ENCODE assay signal across 26 cellular contexts in genomic region chr19:31960474-31960873, GRCh38.
"Had no signal": no experiment of that assay in that cellular context is flagged by ENCODE, and none has a peak within 500 bp of the region (broad histone marks: within the 10 kb centered on the region; RNA-seq: fewer than 3 reads in every experiment).

No MANE protein-coding gene starts in this region.

- H3K27me3 Mint-ChIP-seq: activated B cell treated with CpG ODN at 0.5 μM for 24 hours; activated CD4-positive, alpha-beta T cell treated with anti-CD3 and anti-CD28 coated beads, Interleukin-2, amount 10 ng/mL, durations not matched to agents 24 days and 14 days; activated CD8-positive, alpha-beta memory T cell treated with anti-CD3 and anti-CD28 coated beads, Interleukin-2, amount 10 ng/mL, durations not matched to agents 7 days and 5 days; activated naive CD4-positive, alpha-beta T cell treated with anti-CD3 and anti-CD28 coated beads, Interleukin-2, amount 50 U/mL, for 24 hours; activated T-cell treated with anti-CD3 and anti-CD28 coated beads, Interleukin-2, amount 50 U/mL, for 24 hours; T-helper 17 cell had no signal

- H3K4me1 ChIP-seq: Peyer's patch had no signal

- H3K27ac Mint-ChIP-seq: activated B cell treated with CpG ODN at 0.5 μM for 24 hours; activated CD4-positive, alpha-beta T cell treated with anti-CD3 and anti-CD28 coated beads, Interleukin-2, amount 10 ng/mL, durations not matched to agents 24 days and 14 days; activated CD8-positive, alpha-beta memory T cell treated with anti-CD3 and anti-CD28 coated beads, Interleukin-2, amount 10 ng/mL, durations not matched to agents 7 days and 5 days; activated naive CD4-positive, alpha-beta T cell treated with anti-CD3 and anti-CD28 coated beads, Interleukin-2, amount 50 U/mL, for 24 hours; activated T-cell treated with anti-CD3 and anti-CD28 coated beads, Interleukin-2, amount 50 U/mL, for 24 hours; activated T-helper 1 cell treated with anti-CD3 and anti-CD28 coated beads, Interleukin-12 subunit alpha, Interleukin-12 subunit beta, Interleukin-2, Interleukin-4 antibody, amounts not matched to agents 30 ng/mL and 10 ng/mL and 1 ng/mL, durations not matched to agents 14 hours and 24 hours and 36 hours; T-helper 17 cell had no signal

- H3K4me1 Mint-ChIP-seq: activated B cell treated with CpG ODN at 0.5 μM for 24 hours; activated CD4-positive, alpha-beta T cell treated with anti-CD3 and anti-CD28 coated beads, Interleukin-2, amount 10 ng/mL, durations not matched to agents 24 days and 14 days; activated CD8-positive, alpha-beta memory T cell treated with anti-CD3 and anti-CD28 coated beads, Interleukin-2, amount 10 ng/mL, durations not matched to agents 7 days and 5 days; activated naive CD4-positive, alpha-beta T cell treated with anti-CD3 and anti-CD28 coated beads, Interleukin-2, amount 50 U/mL, for 24 hours; central memory CD8-positive, alpha-beta T cell; T-helper 17 cell had no signal

- H3K36me3 ChIP-seq: MG63, Peyer's patch had no signal

- H3K36me3 Mint-ChIP-seq: activated CD8-positive, alpha-beta memory T cell treated with anti-CD3 and anti-CD28 coated beads, Interleukin-2, amount 10 ng/mL, durations not matched to agents 7 days and 5 days; activated naive CD4-positive, alpha-beta T cell treated with anti-CD3 and anti-CD28 coated beads, Interleukin-2, amount 50 U/mL, for 24 hours; brain had no signal

- DNase-seq: activated B cell treated with CpG ODN at 0.5 μM for 24 hours; activated CD4-positive, alpha-beta T cell treated with anti-CD3 and anti-CD28 coated beads for 1 hour; activated CD4-positive, alpha-beta T cell treated with anti-CD3 and anti-CD28 coated beads, Interleukin-2, amount 10 ng/mL, durations not matched to agents 24 days and 14 days; activated CD4-positive, alpha-beta T cell treated with anti-CD3 and anti-CD28 coated beads, Interleukin-2, amount 50 U/mL, for 48 hours; activated CD8-positive, alpha-beta memory T cell treated with anti-CD3 and anti-CD28 coated beads, Interleukin-2, amount 10 ng/mL, durations not matched to agents 7 days and 5 days; activated effector memory CD4-positive, alpha-beta T cell treated with Interleukin-2 at 50 U/mL for 16 hours; activated naive CD4-positive, alpha-beta T cell; activated T-cell treated with anti-CD3 and anti-CD28 coated beads, Interleukin-2, amount 50 U/mL, for 24 hours; aorta; MG63; MV-4-11; NCI-H1092 treated with DMSO at 0.1 percent for 48 hours; NCI-H1436; NCI-H1694 treated with DMSO at 0.1 percent for 48 hours; NCI-H2029 treated with DMSO at 0.1 percent for 48 hours; NCI-H446; NCI-H524; Peyer's patch; Right ventricle myocardium superior; T-helper 17 cell; T-helper 9 cell had no signal

- H3K27me3 ChIP-seq: MG63, Peyer's patch had no signal

- H3K9me3 ChIP-seq: MG63, Peyer's patch had no signal

- H3K27ac ChIP-seq: Peyer's patch, RWPE1 had no signal

- H3K4me3 ChIP-seq: MG63, Peyer's patch had no signal

- H3K9me3 Mint-ChIP-seq: activated naive CD4-positive, alpha-beta T cell treated with anti-CD3 and anti-CD28 coated beads, Interleukin-2, amount 50 U/mL, for 24 hours; activated T-cell treated with anti-CD3 and anti-CD28 coated beads, Interleukin-2, amount 50 U/mL, for 24 hours; activated T-helper 1 cell treated with anti-CD3 and anti-CD28 coated beads, Interleukin-12 subunit alpha, Interleukin-12 subunit beta, Interleukin-2, Interleukin-4 antibody, amounts not matched to agents 30 ng/mL and 10 ng/mL and 1 ng/mL, durations not matched to agents 14 hours and 24 hours and 36 hours; brain; central memory CD8-positive, alpha-beta T cell had no signal

- H3K4me3 Mint-ChIP-seq: activated B cell treated with CpG ODN at 0.5 μM for 24 hours; activated CD4-positive, alpha-beta T cell treated with anti-CD3 and anti-CD28 coated beads, Interleukin-2, amount 10 ng/mL, durations not matched to agents 24 days and 14 days; activated CD8-positive, alpha-beta memory T cell treated with anti-CD3 and anti-CD28 coated beads, Interleukin-2, amount 10 ng/mL, durations not matched to agents 7 days and 5 days; activated naive CD4-positive, alpha-beta T cell treated with anti-CD3 and anti-CD28 coated beads, Interleukin-2, amount 50 U/mL, for 24 hours; activated T-cell treated with anti-CD3 and anti-CD28 coated beads, Interleukin-2, amount 50 U/mL, for 24 hours; activated T-helper 1 cell treated with anti-CD3 and anti-CD28 coated beads, Interleukin-12 subunit alpha, Interleukin-12 subunit beta, Interleukin-2, Interleukin-4 antibody, amounts not matched to agents 30 ng/mL and 10 ng/mL and 1 ng/mL, durations not matched to agents 14 hours and 24 hours and 36 hours; central memory CD8-positive, alpha-beta T cell; T-helper 17 cell had no signal

- ATAC-seq: activated CD8-positive, alpha-beta memory T cell treated with anti-CD3 and anti-CD28 coated beads, Interleukin-2, amount 10 ng/mL, durations not matched to agents 7 days and 5 days; T-helper 17 cell had no signal
